ENCODE assay signal across 9 cellular contexts in the genomic region with DNA sequence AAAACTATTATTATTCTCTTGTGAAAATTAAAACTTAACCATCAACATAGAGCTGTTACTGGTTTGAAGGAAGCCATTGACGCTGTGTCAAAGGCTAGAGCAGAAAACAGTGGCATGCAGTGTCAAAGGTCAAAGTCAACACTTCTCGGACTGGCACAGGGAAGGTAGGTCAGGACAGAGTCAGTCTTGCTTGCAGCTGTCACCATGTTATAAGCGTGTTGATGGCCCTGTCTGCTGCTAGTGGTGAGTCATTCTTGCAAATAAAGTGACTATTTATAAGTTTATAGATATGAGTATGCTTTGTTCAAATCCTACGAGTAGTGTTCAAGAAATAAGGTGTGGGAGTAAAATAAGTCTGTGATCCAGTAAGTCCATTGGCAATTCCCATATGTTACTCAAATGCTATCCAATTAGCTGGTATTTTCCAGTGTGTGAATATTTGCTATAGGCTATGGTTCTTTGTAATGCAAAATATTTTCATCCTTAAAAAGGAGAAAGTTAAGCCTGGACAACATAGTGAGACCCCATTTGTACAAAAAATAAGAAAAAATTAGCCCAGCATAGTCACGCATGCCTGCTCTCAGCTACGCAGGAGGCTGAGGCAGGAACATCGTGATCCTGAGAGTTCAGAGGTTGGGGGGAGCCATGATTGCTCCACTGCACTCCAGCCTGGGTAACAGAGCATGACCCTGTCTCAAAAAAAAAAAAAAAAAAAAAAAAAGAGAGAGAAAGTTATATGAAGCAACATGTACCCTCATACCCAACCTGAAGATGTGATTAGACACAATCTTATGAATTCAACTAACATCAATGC. TPM values are rescaled to one million over a fixed set of nuclear protein-coding genes. Genes with fewer than 3 reads are reported as not detected.
A peak's percentile ranks its signal among the peaks of the same experiment; 100 is the strongest.
DNase-seq lines count a peak whose midpoint lies in the region; ATAC-seq, FAIRE-seq and TF ChIP-seq lines count a peak whose summit lies in the region.
"Had no signal": no experiment of that assay in that cellular context is flagged by ENCODE, and none has a peak within 500 bp of the region (broad histone marks: within the 10 kb centered on the region; RNA-seq: fewer than 3 reads in every experiment).

No MANE protein-coding gene starts in this region.

- no peak overlapping the region; the same call in 1 of the 2 replicates for H3K27ac ChIP-seq in GM12878 (ENCODE audit: control insufficient read depth, insufficient read depth)

- TF ChIP-seq POLR2A in GM12878 (IDR thresholded peaks at IDR 0.05; ENCODE audit: low read depth, low read length) = no peak; the same call in 1 of the 2 replicates

- no peaks in the 10 kb centered on the region for H4K20me1 ChIP-seq in GM12878 (ENCODE audit: control insufficient read depth, insufficient read depth)

- no peak for TF ChIP-seq CTCF in GM12878 (IDR thresholded peaks at IDR 0.05 in 2 of 3, conservative IDR thresholded peaks at IDR 0.05 in 1 of 3; ENCODE audit: control insufficient read depth in 2 of 3, extremely low read depth in 1 of 3, insufficient read depth in 1 of 3, low read depth in 3 of 3, low read length in 3 of 3)
- TF ChIP-seq CTCF in nephron (IDR thresholded peaks at IDR 0.05; ENCODE audit: unreplicated experiment in 3 of 3) = no peak

- in situ Hi-C loops in GM12878 (cut with MboI) = loop anchor here (10.0 kb wide), 1 partner anchor 125 kb away; no protein-coding TSS in a partner anchor

- SMC1A ChIA-PET in GM12878 (lab: Charles Lee; ENCODE audit: uncharacterized antibody, unreplicated experiment) = interaction anchor here (0.6 to 5.4 kb wide), 41 partner anchors 8 to 369 kb away, joined by 3 to 135 read pairs (median 7); partner anchors contain the start of genes SNRNP40 and ZCCHC17

- peak overlapping the region; percentile 89 for H3K4me2 ChIP-seq in GM12878 (ENCODE audit: control insufficient read depth, insufficient read depth)

- CTCF ChIA-PET in GM12878 (lab: Yijun Ruan, JAX) = interaction anchor here (0.6 to 5.6 kb wide), 51 partner anchors 10 to 398 kb away, joined by 3 to 203 read pairs (median 6); partner anchors contain the start of genes SERINC2, SNRNP40 and ZCCHC17

- peaks cover 12% of the 10 kb centered on the region for H3K27me3 Mint-ChIP-seq in nephron (ENCODE audit: low read depth)

- peak overlapping the region in 1 of 3 experiments; percentile 4 for H3K27ac Mint-ChIP-seq in nephron
- H3K27ac Mint-ChIP-seq: IgD-negative memory B cell had no signal

- H3K4me1 ChIP-seq in GM12878 (ENCODE audit: control insufficient read depth, insufficient read depth, low read length) = peaks cover 14% of the 10 kb centered on the region

- ATAC-seq in GM18867 (IDR thresholded peaks at IDR 0.05; ENCODE audit: unreplicated experiment) = peak; percentile 41
- ATAC-seq in HG03280 (IDR thresholded peaks at IDR 0.05; ENCODE audit: unreplicated experiment) = peak; percentile 35
- peak; percentile 82 for ATAC-seq in GM12878
- no peak for ATAC-seq in HG03097 (IDR thresholded peaks at IDR 0.05; ENCODE audit: low FRiP score, unreplicated experiment)

- no peak for FAIRE-seq in GM12878 (lab: Jason Lieb, UNC)

- TF ChIP-seq RAD21 in GM12878 (IDR thresholded peaks at IDR 0.05; ENCODE audit: insufficient read depth, low read depth, low read length) = no peak

- H3K9ac ChIP-seq in GM12878 (ENCODE audit: control insufficient read depth, insufficient read depth, low read length) = no peak overlapping the region

- POLR2A ChIA-PET in GM12878 (lab: Charles Lee) = interaction anchor here (0.5 to 3.4 kb wide), 14 partner anchors 7 to 155 kb away, joined by 3 to 41 read pairs (median 6); no protein-coding TSS in a partner anchor

- H3K36me3 ChIP-seq in GM12878 (ENCODE audit: control insufficient read depth in 2 of 2, insufficient read depth in 2 of 2, low read length in 1 of 2) = no peaks in the 10 kb centered on the region

- peak overlapping the region; percentile 96 for H2AFZ ChIP-seq in GM12878 (ENCODE audit: control insufficient read depth, low read depth, low read length)

- RAD21 ChIA-PET in GM12878 (lab: Charles Lee; ENCODE audit: unreplicated experiment) = interaction anchor here (0.7 to 4.7 kb wide), 36 partner anchors 11 to 388 kb away, joined by 3 to 116 read pairs (median 6); partner anchors contain the start of genes FABP3, PEF1, SNRNP40 and ZCCHC17

- no peaks in the 10 kb centered on the region for H3K9me3 Mint-ChIP-seq in nephron
- H3K9me3 Mint-ChIP-seq: IgD-negative memory B cell had no signal

- H3K4me1 Mint-ChIP-seq in nephron = peaks cover 15% of the 10 kb centered on the region

- H3K4me3 Mint-ChIP-seq in nephron = peak overlapping the region; percentile 62 to 85 (median 75)

- DNase-seq in GM12878 (ENCODE audit: low read depth, low spot score) (peak; percentile 40), germinal center (ENCODE audit: low spot score) (no peak), GF-D8 (lab: John Stamatoyannopoulos, UW) (no peak)
- DNase-seq in stimulated activated CD8-positive, alpha-beta memory T cell treated with anti-CD3 and anti-CD28 coated beads, Interleukin-4, amount 100 ng/mL, for 48 hours = no peak

- H3K27me3 ChIP-seq in GM12878 (replicated peaks in 1 of 2; ENCODE audit: control insufficient read depth in 2 of 2, insufficient read depth in 2 of 2, low read length in 1 of 2) = no peaks in the 10 kb centered on the region

- H3K36me3 Mint-ChIP-seq in nephron (ENCODE audit: low read depth) = no peaks in the 10 kb centered on the region
- H3K36me3 Mint-ChIP-seq: IgD-negative memory B cell had no signal

- H3K79me2 ChIP-seq in GM12878 (ENCODE audit: control insufficient read depth, insufficient read depth, low read length) = no peaks in the 10 kb centered on the region

- H3K9me3 ChIP-seq in GM12878 (replicated peaks; ENCODE audit: control insufficient read depth, insufficient read depth, low read length) = no peaks in the 10 kb centered on the region

- no TSS peak for BruUV-seq in GM12878 (replicated peaks; lab: Mats Ljungman, UMichigan)

- peak overlapping the region; percentile 23; the same call in 1 of the 2 replicates for H3K4me3 ChIP-seq in GM12878

- intact Hi-C loops in GM12878 (cut with micrococcal nuclease; ENCODE audit: unreplicated experiment) = loop anchor here (1.0 to 5.0 kb wide), 9 partner anchors 41 to 365 kb away; partner anchors contain the start of genes SNRNP40 and ZCCHC17

- WGBS in GM12878 (ENCODE audit: insufficient coverage, insufficient replicate concordance, low lambda C conversion rate, missing lambda C conversion rate) = 9% methylated on average over 7 of the region's 7 CpGs

- TF ChIP-seq EP300 in GM12878 (IDR thresholded peaks at IDR 0.05; ENCODE audit: borderline replicate concordance in 1 of 2, control insufficient read depth in 1 of 2, low read depth in 2 of 2, low read length in 2 of 2) = no peak; a peak in 1 of 4 replicates

TF ChIP-seq in GM12878, 131 proteins besides CTCF, POLR2A, EP300 and RAD21 (continues in another document):
- TF ChIP-seq PAX5 (IDR thresholded peaks at IDR 0.05; ENCODE audit: borderline replicate concordance, low read depth, low read length) (peak; percentile 79), YBX1 (IDR thresholded peaks at IDR 0.05) (no peak), STAT1 (conservative IDR thresholded peaks at IDR 0.05) (no peak), SPI1 (IDR thresholded peaks at IDR 0.05; ENCODE audit: borderline replicate concordance, insufficient read depth, low read depth, low read length) (no peak), CHD2 (IDR thresholded peaks at IDR 0.05; ENCODE audit: borderline replicate concordance, low read depth, low read length) (no peak), BCL3 (IDR thresholded peaks at IDR 0.05; ENCODE audit: borderline replicate concordance, insufficient read depth, low read depth, low read length, poor library complexity, severe bottlenecking) (peak; percentile 69), MTA2 (IDR thresholded peaks at IDR 0.05; ENCODE audit: low read depth) (no peak; the same call in 1 of the 2 replicates), PAX8 (IDR thresholded peaks at IDR 0.05) (no peak)
- TF ChIP-seq, protein P1, sequence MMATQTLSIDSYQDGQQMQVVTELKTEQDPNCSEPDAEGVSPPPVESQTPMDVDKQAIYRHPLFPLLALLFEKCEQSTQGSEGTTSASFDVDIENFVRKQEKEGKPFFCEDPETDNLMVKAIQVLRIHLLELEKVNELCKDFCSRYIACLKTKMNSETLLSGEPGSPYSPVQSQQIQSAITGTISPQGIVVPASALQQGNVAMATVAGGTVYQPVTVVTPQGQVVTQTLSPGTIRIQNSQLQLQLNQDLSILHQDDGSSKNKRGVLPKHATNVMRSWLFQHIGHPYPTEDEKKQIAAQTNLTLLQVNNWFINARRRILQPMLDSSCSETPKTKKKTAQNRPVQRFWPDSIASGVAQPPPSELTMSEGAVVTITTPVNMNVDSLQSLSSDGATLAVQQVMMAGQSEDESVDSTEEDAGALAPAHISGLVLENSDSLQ (IDR thresholded peaks at IDR 0.05) = peak; percentile 45; the same call in 1 of the 2 replicates

RNA-seq across cellular contexts. Expression of gene TINAGL1, which starts 26.3 kb away (rescaled TPM):
- 0.64 TPM in 1 of 2 replicates, not detected in the other for total RNA-seq in GM12878 (2013; cell fraction: nucleolus; rRNA removed)
- total RNA-seq in GM12878 (2014; rRNA removed) = 0.27 TPM in 1 of 2 replicates, not detected in the other
- total RNA-seq in GM12878 (2014; rRNA removed; fragmentation: Illumina TruSeq; extraction: Trizol) = not detected in 2 replicates
- total RNA-seq in GM12878 (2021) = 0.23 and 0.40 TPM in 2 replicates
- polyA plus RNA-seq in GM12878 (2011; ENCODE audit: low read depth) = not detected
- 0.36 and 0.49 TPM in 2 replicates for polyA plus RNA-seq in GM12878 (2011; rRNA removed)
- 0.46 and 0.67 TPM in 2 replicates for polyA plus RNA-seq in GM12878 (2011; cell fraction: cytosol; rRNA removed)
- polyA plus RNA-seq in GM12878 (2011; cell fraction: nucleus; rRNA removed) = 3.2 and 4.7 TPM in 2 replicates
- 0.20 and 0.25 TPM in 2 replicates for polyA plus RNA-seq in GM12878 (2012)
- not detected in 2 replicates for polyA plus RNA-seq in GM12878 (2014; fragmentation: Illumina TruSeq; extraction: Trizol)
- polyA plus RNA-seq in GM12878 (2014; fragmentation: Nextera tagmentation; extraction: Ambion mirVana) = not detected
- 0.04 TPM in 1 of 2 replicates, not detected in the other for polyA plus RNA-seq in GM12878 (2014; rRNA removed)
- under 1 TPM in 1 of 2 experiments, not detected in 1; 0.20 TPM for polyA plus RNA-seq in GM12878 (2016; fragmentation: Nextera tagmentation; extraction: Ambion mirVana)
- 0.51 and 0.98 TPM in 2 replicates for polyA minus RNA-seq in GM12878 (2011; rRNA and poly(A)+ RNA removed)
- not detected in 2 replicates for polyA minus RNA-seq in GM12878 (2011; cell fraction: cytosol; rRNA and poly(A)+ RNA removed)
- 0.73 and 1.8 TPM in 2 replicates for polyA minus RNA-seq in GM12878 (2011; cell fraction: nucleus; rRNA and poly(A)+ RNA removed)
- polyA plus RNA-seq: IgD-negative memory B cell had no signal
